Comparison of ENCODE assay signal across 8 cellular contexts in the genomic region with DNA sequence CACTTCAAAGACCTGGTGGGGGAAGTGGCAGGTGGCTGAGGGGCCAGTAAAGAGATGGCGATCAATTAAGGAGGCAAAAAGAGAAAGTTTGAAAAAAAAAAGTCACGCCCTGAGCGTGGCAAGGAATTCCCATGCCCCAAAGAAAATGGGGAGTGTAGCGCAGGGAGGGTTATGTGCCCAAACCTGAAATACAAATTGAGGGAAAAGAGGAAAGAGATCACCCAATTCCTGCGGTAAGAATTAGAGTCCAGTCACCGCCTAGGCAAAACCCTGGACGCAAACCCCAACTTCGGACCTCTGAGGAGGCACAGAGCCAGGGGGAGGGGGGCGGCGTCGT. TPM values are rescaled to one million over a fixed set of nuclear protein-coding genes. Genes with fewer than 3 reads are reported as not detected.
DNase-seq lines count a peak whose midpoint lies in the region; ATAC-seq and TF ChIP-seq lines count a peak whose summit lies in the region.

No MANE protein-coding gene starts in this region.

- H3K27me3 ChIP-seq in iPS-20b (ENCODE audit: insufficient read depth, low read length): no peaks in the 10 kb centered on the region
- H3K27me3 ChIP-seq in testis: no peaks in the 10 kb centered on the region

- H3K9me3 Mint-ChIP-seq in T-helper 2 cell treated with Interferon-gamma antibody and Interleukin-4, amounts not matched to agents 5 μg/mL and 100 μg/mL, for 36 hours: no peaks in the 10 kb centered on the region
- H3K9me3 Mint-ChIP-seq in activated T-helper 17 cell treated with anti-CD3 and anti-CD28 coated beads, Interleukin-2, amount 50 U/mL, for 72 hours: no peaks in the 10 kb centered on the region

- no peaks in the 10 kb centered on the region for H3K27me3 Mint-ChIP-seq in T-helper 2 cell treated with Interferon-gamma antibody and Interleukin-4, amounts not matched to agents 5 μg/mL and 100 μg/mL, for 36 hours (ENCODE audit: low read depth)
- H3K27me3 Mint-ChIP-seq in activated T-helper 17 cell treated with anti-CD3 and anti-CD28 coated beads, Interleukin-2, amount 50 U/mL, for 72 hours: no peaks in the 10 kb centered on the region

- H3K9ac ChIP-seq in iPS-20b (ENCODE audit: low read depth, low read length): peak overlapping the region; percentile 76; the same call in 1 of the 2 replicates

- peak overlapping the region; percentile 68 for H3K27ac Mint-ChIP-seq in T-helper 2 cell treated with Interferon-gamma antibody and Interleukin-4, amounts not matched to agents 5 μg/mL and 100 μg/mL, for 36 hours
- H3K27ac Mint-ChIP-seq in activated T-helper 17 cell treated with anti-CD3 and anti-CD28 coated beads, Interleukin-2, amount 50 U/mL, for 72 hours: peak overlapping the region; percentile 70

- no peaks in the 10 kb centered on the region for H3K36me3 ChIP-seq in iPS-20b (ENCODE audit: insufficient read depth, low read depth, low read length)
- no peaks in the 10 kb centered on the region for H3K36me3 ChIP-seq in testis (ENCODE audit: low read depth, missing control alignments)

- no peak for TF ChIP-seq POLR2A in testis (IDR thresholded peaks at IDR 0.05)

- peaks cover 7% of the 10 kb centered on the region for H3K4me1 Mint-ChIP-seq in T-helper 2 cell treated with Interferon-gamma antibody and Interleukin-4, amounts not matched to agents 5 μg/mL and 100 μg/mL, for 36 hours (ENCODE audit: low read depth)
- H3K4me1 Mint-ChIP-seq in activated T-helper 17 cell treated with anti-CD3 and anti-CD28 coated beads, Interleukin-2, amount 50 U/mL, for 72 hours: no peaks in the 10 kb centered on the region

- TF ChIP-seq CTCF in testis (IDR thresholded peaks at IDR 0.05): no peak

- ATAC-seq in activated T-helper 17 cell treated with anti-CD3 and anti-CD28 coated beads, Interleukin-2, amount 50 U/mL, for 72 hours (replicated peaks): no peak
- ATAC-seq in GM21367 (IDR thresholded peaks at IDR 0.05; ENCODE audit: unreplicated experiment): no peak

- intact Hi-C loops in testis (cut with DNase I; ENCODE audit: low total_unique reads): no loop called here

- H3K9me3 ChIP-seq in iPS-20b (ENCODE audit: insufficient read depth, low read depth, low read length): no peaks in the 10 kb centered on the region
- H3K9me3 ChIP-seq in testis: no peaks in the 10 kb centered on the region

- H3K4me1 ChIP-seq in iPS-20b (ENCODE audit: insufficient read depth, low read length) (no peaks in the 10 kb centered on the region), testis (no peaks in the 10 kb centered on the region)

- H3K4me3 ChIP-seq in iPS-20b (ENCODE audit: low read length) (peak overlapping the region; percentile 89), testis (peak overlapping the region; percentile 64 to 70)

- H3K4me3 Mint-ChIP-seq in T-helper 2 cell treated with Interferon-gamma antibody and Interleukin-4, amounts not matched to agents 5 μg/mL and 100 μg/mL, for 36 hours: no peak overlapping the region
- H3K4me3 Mint-ChIP-seq in activated T-helper 17 cell treated with anti-CD3 and anti-CD28 coated beads, Interleukin-2, amount 50 U/mL, for 72 hours: no peak overlapping the region

- peaks cover 1% of the 10 kb centered on the region for H3K36me3 Mint-ChIP-seq in T-helper 2 cell treated with Interferon-gamma antibody and Interleukin-4, amounts not matched to agents 5 μg/mL and 100 μg/mL, for 36 hours (ENCODE audit: low read depth)
- peaks cover 26% of the 10 kb centered on the region for H3K36me3 Mint-ChIP-seq in activated T-helper 17 cell treated with anti-CD3 and anti-CD28 coated beads, Interleukin-2, amount 50 U/mL, for 72 hours (ENCODE audit: low read depth)

- 1 to 5% methylated on average over 10 to 11 of the region's 11 CpGs for WGBS in testis, 2 donors

- no peak for DNase-seq in T-helper 2 cell treated with Interferon-gamma antibody and Interleukin-4, amounts not matched to agents 5 μg/mL and 100 μg/mL, for 36 hours (ENCODE audit: low spot score)
- DNase-seq in T-helper 2 cell (no peak), testis (no peak), UCSD-AML1 (lab: John Stamatoyannopoulos, UW; ENCODE audit: unreplicated experiment) (no peak), foreskin melanocyte (no peak)

- no peak overlapping the region for H3K27ac ChIP-seq in iPS-20b (ENCODE audit: low read length)
- peak overlapping the region in 1 of 2 donors; percentile 76 for H3K27ac ChIP-seq in testis

RNA-seq across cellular contexts. Expression of a gene that starts 0.6 kb away (rescaled TPM):
- total RNA-seq in activated T-helper 17 cell treated with anti-CD3 and anti-CD28 coated beads, Interleukin-2, amount 50 U/mL, for 72 hours: 10 to 100 TPM in 1 of 2 donors, 1 to 10 TPM in 1; 7.0 to 13.0 TPM
- total RNA-seq in testis: 10 to 100 TPM; 19.4 to 22.8 TPM
- polyA plus RNA-seq in testis (ENCODE audit: insufficient read depth, low read depth, low replicate concordance): 20.1 TPM
